Comparison of ENCODE assay signal across 14 cellular contexts in genomic region chr4:153934689-153935017, GRCh38.
DNase-seq lines count a peak whose midpoint lies in the region; ATAC-seq, FAIRE-seq and TF ChIP-seq lines count a peak whose summit lies in the region.
"Had no signal": no experiment of that assay in that cellular context is flagged by ENCODE, and none has a peak within 500 bp of the region (broad histone marks: within the 10 kb centered on the region; RNA-seq: fewer than 3 reads in every experiment).

No MANE protein-coding gene starts in this region.

- intact Hi-C loops in right lobe of liver (cut with DNase I) (no loop called here), HepG2 (cut with micrococcal nuclease; ENCODE audit: unreplicated experiment) (no loop called here), prostate gland (cut with DNase I) (no loop called here)

- no peak overlapping the region for H3K27ac ChIP-seq in right lobe of liver
- no peak overlapping the region for H3K27ac ChIP-seq in HepG2 (ENCODE audit: extremely low read length, insufficient read depth, low read length)
- H3K27ac ChIP-seq in prostate gland = peak overlapping the region; percentile 1 to 48
- H3K27ac ChIP-seq: A549, pancreas had no signal

- no peaks in the 10 kb centered on the region for H3K9me3 ChIP-seq in right lobe of liver
- H3K9me3 ChIP-seq in HepG2 (ENCODE audit: low read length) = no peaks in the 10 kb centered on the region
- H3K9me3 ChIP-seq in prostate gland = no peaks in the 10 kb centered on the region
- H3K9me3 ChIP-seq: A549, pancreas, tibial artery had no signal

- no peaks in the 10 kb centered on the region for H4K20me1 ChIP-seq in HepG2 (ENCODE audit: insufficient read depth, low read length)

- H3K4me2 ChIP-seq in HepG2 (ENCODE audit: low read depth, low read length) = no peak overlapping the region
- H3K4me2 ChIP-seq: A549 had no signal

- in situ Hi-C loops in HepG2 (cut with HindIII; ENCODE audit: extremely low pct_ligation_motif_present, low pct_unique_long_range_greater_than_20kb) = no loop called here

- TF ChIP-seq EP300 in HepG2 (IDR thresholded peaks at IDR 0.05; ENCODE audit: low read depth in 2 of 2, low read length in 2 of 2) = no peak
- TF ChIP-seq EP300 in HepG2 (CRISPR knock-in tag; IDR thresholded peaks at IDR 0.05; ENCODE audit: borderline replicate concordance) = no peak

- H3K36me3 ChIP-seq in right lobe of liver (no peaks in the 10 kb centered on the region), HepG2 (replicated peaks in 1 of 2; ENCODE audit: control insufficient read depth in 1 of 2, insufficient read depth in 2 of 2, low read length in 2 of 2) (no peaks in the 10 kb centered on the region), prostate gland (no peaks in the 10 kb centered on the region)
- H3K36me3 ChIP-seq: pancreas, tibial artery had no signal

- CTCF ChIA-PET in HepG2 (lab: Yijun Ruan, JAX; ENCODE audit: low intra/inter-chr PET ratio, low total read pairs) = no interaction called here

- no peak overlapping the region for H3K27ac Mint-ChIP-seq in activated naive CD8-positive, alpha-beta T cell treated with anti-CD3 and anti-CD28 coated beads for 36 hours
- H3K27ac Mint-ChIP-seq: activated CD8-positive, alpha-beta T cell treated with anti-CD3 and anti-CD28 coated beads for 36 hours had no signal

- no peak for TF ChIP-seq POLR2A in right lobe of liver (IDR thresholded peaks at IDR 0.05)
- no peak for TF ChIP-seq POLR2A in HepG2 (IDR thresholded peaks at IDR 0.05; ENCODE audit: insufficient read depth in 1 of 2, low read depth in 2 of 2, low read length in 2 of 2)
- no peak for TF ChIP-seq POLR2A in prostate gland (IDR thresholded peaks at IDR 0.05)

- BruUV-seq in HepG2 (replicated peaks; lab: Mats Ljungman, UMichigan) = no TSS peak

- H3K4me3 ChIP-seq in right lobe of liver (no peak overlapping the region), HepG2 (replicated peaks in 1 of 3; ENCODE audit: insufficient read depth in 1 of 3, low read depth in 2 of 3, low read length in 3 of 3) (no peak overlapping the region), prostate gland (no peak overlapping the region)
- H3K4me3 ChIP-seq: A549, pancreas, tibial artery had no signal

- H3K4me3 Mint-ChIP-seq in activated naive CD8-positive, alpha-beta T cell treated with anti-CD3 and anti-CD28 coated beads for 36 hours = no peak overlapping the region
- H3K4me3 Mint-ChIP-seq: activated CD8-positive, alpha-beta T cell treated with anti-CD3 and anti-CD28 coated beads for 36 hours had no signal

- H3K4me1 ChIP-seq in right lobe of liver (no peaks in the 10 kb centered on the region), HepG2 (ENCODE audit: insufficient read depth, low read length) (no peaks in the 10 kb centered on the region), prostate gland (replicated peaks) (no peaks in the 10 kb centered on the region)
- H3K4me1 ChIP-seq: A549, pancreas, tibial artery had no signal

- ATAC-seq in right lobe of liver = peak in 3 of 4 donors; percentile 27 to 52 (median 34)
- ATAC-seq in HepG2 = no peak
- ATAC-seq in HG02678 (IDR thresholded peaks at IDR 0.05; ENCODE audit: unreplicated experiment) = no peak
- ATAC-seq: A549; activated CD8-positive, alpha-beta T cell treated with anti-CD3 and anti-CD28 coated beads for 36 hours; SK-N-SH treated with all-trans-retinoic acid at 6 μM for 48 hours had no signal

- POLR2A ChIA-PET in HepG2 (lab: Yijun Ruan, JAX) = no interaction called here

- H3K9me3 Mint-ChIP-seq in activated naive CD8-positive, alpha-beta T cell treated with anti-CD3 and anti-CD28 coated beads for 36 hours = no peaks in the 10 kb centered on the region

- peaks cover 39% of the 10 kb centered on the region for H3K27me3 Mint-ChIP-seq in activated naive CD8-positive, alpha-beta T cell treated with anti-CD3 and anti-CD28 coated beads for 36 hours

- TF ChIP-seq CTCF in right lobe of liver (IDR thresholded peaks at IDR 0.05) (no peak), HepG2 (CRISPR knock-in tag; IDR thresholded peaks at IDR 0.05) (no peak), prostate gland (IDR thresholded peaks at IDR 0.05) (no peak)

- H3K36me3 Mint-ChIP-seq in activated naive CD8-positive, alpha-beta T cell treated with anti-CD3 and anti-CD28 coated beads for 36 hours = no peaks in the 10 kb centered on the region

- H3K4me1 Mint-ChIP-seq in activated naive CD8-positive, alpha-beta T cell treated with anti-CD3 and anti-CD28 coated beads for 36 hours = peaks cover 3% of the 10 kb centered on the region

- 50% methylated on average over 3 of the region's 3 CpGs for WGBS in right lobe of liver (ENCODE audit: insufficient coverage, low coverage, low lambda C conversion rate, missing lambda C conversion rate)
- WGBS in HepG2 (ENCODE audit: low lambda C conversion rate) = 10% methylated on average over 3 of the region's 3 CpGs
- WGBS in prostate gland = 66% methylated on average over 3 of the region's 3 CpGs

- H2AFZ ChIP-seq in HepG2 (ENCODE audit: low read length) = no peak overlapping the region

- no peak for TF ChIP-seq RAD21 in HepG2 (CRISPR knock-in tag; IDR thresholded peaks at IDR 0.05)

- no peak overlapping the region for H3K9ac ChIP-seq in HepG2 (ENCODE audit: insufficient read depth, low read depth, low read length)

- H3K27me3 ChIP-seq in right lobe of liver (no peaks in the 10 kb centered on the region), HepG2 (ENCODE audit: control insufficient read depth in 1 of 2, insufficient read depth in 2 of 2, low read length in 2 of 2) (peaks cover 0 to 7% of the 10 kb centered on the region in 2 experiments; a peak in 3 of 5 replicates), prostate gland (replicated peaks; ENCODE audit: insufficient read depth) (no peaks in the 10 kb centered on the region)
- H3K27me3 ChIP-seq: pancreas, tibial artery had no signal

- DNase-seq in right lobe of liver (no peak), HepG2 (ENCODE audit: low spot score) (no peak), fibroblast of gingiva (ENCODE audit: low read depth) (peak; percentile 72), prostate gland (ENCODE audit: low spot score) (no peak), ureter (ENCODE audit: low spot score) (no peak), KG1 (lab: John Stamatoyannopoulos, UW) (no peak)
- DNase-seq in activated naive CD8-positive, alpha-beta T cell treated with anti-CD3 and anti-CD28 coated beads for 36 hours = no peak
- DNase-seq: activated CD8-positive, alpha-beta T cell treated with anti-CD3 and anti-CD28 coated beads for 36 hours; mesendoderm; pancreas; tibial artery had no signal

- H3K79me2 ChIP-seq in HepG2 (ENCODE audit: insufficient read depth, low read length) = no peaks in the 10 kb centered on the region

- no peak for FAIRE-seq in HepG2 (lab: Jason Lieb, UNC)
- FAIRE-seq: A549, pancreas had no signal

TF ChIP-seq in HepG2, 621 proteins besides CTCF, POLR2A, EP300 and RAD21 (continues in another document):
- TF ChIP-seq SYNCRIP (IDR thresholded peaks at IDR 0.05; ENCODE audit: insufficient read depth, low read depth, low read length) (no peak), ZNF569 (CRISPR knock-in tag; IDR thresholded peaks at IDR 0.05; ENCODE audit: borderline replicate concordance) (no peak), ATF6 (CRISPR knock-in tag; conservative IDR thresholded peaks at IDR 0.05) (no peak), TOPORS (CRISPR knock-in tag; IDR thresholded peaks at IDR 0.05) (no peak), CREB1 (IDR thresholded peaks at IDR 0.05) (no peak), CREB1 (CRISPR knock-in tag; IDR thresholded peaks at IDR 0.05) (no peak), SSRP1 (CRISPR knock-in tag; IDR thresholded peaks at IDR 0.05) (no peak), ZNF550 (CRISPR knock-in tag; IDR thresholded peaks at IDR 0.05; ENCODE audit: borderline replicate concordance) (no peak), DNMT3B (CRISPR knock-in tag; conservative IDR thresholded peaks at IDR 0.05) (no peak), EEA1 (CRISPR knock-in tag; IDR thresholded peaks at IDR 0.05; ENCODE audit: borderline replicate concordance) (no peak), NFYB (CRISPR knock-in tag; IDR thresholded peaks at IDR 0.05) (no peak)
- TF ChIP-seq, protein P1, sequence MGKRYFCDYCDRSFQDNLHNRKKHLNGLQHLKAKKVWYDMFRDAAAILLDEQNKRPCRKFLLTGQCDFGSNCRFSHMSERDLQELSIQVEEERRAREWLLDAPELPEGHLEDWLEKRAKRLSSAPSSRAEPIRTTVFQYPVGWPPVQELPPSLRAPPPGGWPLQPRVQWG (CRISPR knock-in tag; IDR thresholded peaks at IDR 0.05; ENCODE audit: borderline replicate concordance, low read depth) = no peak
- TF ChIP-seq, protein P2, sequence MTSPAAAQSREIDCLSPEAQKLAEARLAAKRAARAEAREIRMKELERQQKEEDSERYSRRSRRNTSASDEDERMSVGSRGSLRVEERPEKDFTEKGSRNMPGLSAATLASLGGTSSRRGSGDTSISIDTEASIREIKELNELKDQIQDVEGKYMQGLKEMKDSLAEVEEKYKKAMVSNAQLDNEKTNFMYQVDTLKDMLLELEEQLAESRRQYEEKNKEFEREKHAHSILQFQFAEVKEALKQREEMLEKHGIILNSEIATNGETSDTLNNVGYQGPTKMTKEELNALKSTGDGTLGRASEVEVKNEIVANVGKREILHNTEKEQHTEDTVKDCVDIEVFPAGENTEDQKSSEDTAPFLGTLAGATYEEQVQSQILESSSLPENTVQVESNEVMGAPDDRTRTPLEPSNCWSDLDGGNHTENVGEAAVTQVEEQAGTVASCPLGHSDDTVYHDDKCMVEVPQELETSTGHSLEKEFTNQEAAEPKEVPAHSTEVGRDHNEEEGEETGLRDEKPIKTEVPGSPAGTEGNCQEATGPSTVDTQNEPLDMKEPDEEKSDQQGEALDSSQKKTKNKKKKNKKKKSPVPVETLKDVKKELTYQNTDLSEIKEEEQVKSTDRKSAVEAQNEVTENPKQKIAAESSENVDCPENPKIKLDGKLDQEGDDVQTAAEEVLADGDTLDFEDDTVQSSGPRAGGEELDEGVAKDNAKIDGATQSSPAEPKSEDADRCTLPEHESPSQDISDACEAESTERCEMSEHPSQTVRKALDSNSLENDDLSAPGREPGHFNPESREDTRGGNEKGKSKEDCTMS (CRISPR knock-in tag; conservative IDR thresholded peaks at IDR 0.05) = no peak

Comparison
In these comparisons a context has a peak if more than half of its experiments do, and no peak if none do; other contexts are left out.
1. ATAC-seq: peak in right lobe of liver (3 of 4); none in HepG2 (single experiment) and HG02678 (single experiment).
2. H3K27ac ChIP-seq: peak in prostate gland (2 of 2); none in right lobe of liver (0 of 3) and HepG2 (single experiment).